Comparison of ENCODE assay signal across 14 cellular contexts in the genomic region with DNA sequence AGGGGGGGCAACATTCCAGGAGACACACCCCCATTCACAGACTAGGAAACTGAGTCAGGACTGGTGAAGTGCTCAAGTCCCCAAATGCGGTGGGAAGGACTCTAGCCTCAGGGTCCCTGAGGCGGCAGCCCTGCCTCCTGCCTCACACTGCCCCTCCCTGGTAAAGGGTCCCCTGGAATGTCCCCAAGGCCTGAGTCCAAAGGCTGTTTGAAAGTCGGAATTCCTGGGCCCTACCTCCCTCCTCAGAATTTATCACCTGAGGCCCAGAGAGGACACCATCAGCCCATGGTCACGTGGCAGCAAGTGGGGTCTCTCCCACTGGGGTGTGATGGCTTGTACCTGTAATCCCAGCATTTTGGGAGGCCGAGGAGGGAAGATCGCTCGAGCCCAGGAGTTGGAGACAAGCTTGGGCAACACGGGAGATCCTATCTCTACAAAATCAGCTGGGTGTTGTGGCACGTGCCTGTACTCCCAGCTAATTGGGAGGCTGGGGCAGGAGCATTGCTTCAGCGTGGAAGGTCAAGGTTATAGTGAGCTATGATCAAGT. TPM values are rescaled to one million over a fixed set of nuclear protein-coding genes. Genes with fewer than 3 reads are reported as not detected.
DNase-seq lines count a peak whose midpoint lies in the region; ATAC-seq and TF ChIP-seq lines count a peak whose summit lies in the region.
"Had no signal": no experiment of that assay in that cellular context is flagged by ENCODE, and none has a peak within 500 bp of the region (broad histone marks: within the 10 kb centered on the region; RNA-seq: fewer than 3 reads in every experiment).

No MANE protein-coding gene starts in this region.

- H3K4me3 ChIP-seq in Peyer's patch (no peak overlapping the region), stomach (no peak overlapping the region)

- WGBS in stomach, 5 donors: 71 to 88% (median 86%) methylated on average over 7 to 10 of the region's 10 CpGs

- TF ChIP-seq POLR2A in Peyer's patch (IDR thresholded peaks at IDR 0.05) (peak in 1 of 2 donors; percentile 28), stomach (IDR thresholded peaks at IDR 0.05) (no peak)

- ATAC-seq in esophagus mucosa: no peak
- ATAC-seq: HCT116 had no signal

- no peaks in the 10 kb centered on the region for H3K27me3 Mint-ChIP-seq in T-helper 2 cell treated with Interferon-gamma antibody and Interleukin-4, amounts not matched to agents 5 μg/mL and 100 μg/mL, for 36 hours (ENCODE audit: low read depth)

- H3K9me3 Mint-ChIP-seq in T-helper 2 cell treated with Interferon-gamma antibody and Interleukin-4, amounts not matched to agents 5 μg/mL and 100 μg/mL, for 36 hours: no peaks in the 10 kb centered on the region

- TF ChIP-seq CTCF in Peyer's patch (IDR thresholded peaks at IDR 0.05) (no peak), stomach (IDR thresholded peaks at IDR 0.05) (no peak)

- H3K4me3 Mint-ChIP-seq in T-helper 2 cell treated with Interferon-gamma antibody and Interleukin-4, amounts not matched to agents 5 μg/mL and 100 μg/mL, for 36 hours: peak overlapping the region; percentile 99

- H3K36me3 Mint-ChIP-seq in T-helper 2 cell treated with Interferon-gamma antibody and Interleukin-4, amounts not matched to agents 5 μg/mL and 100 μg/mL, for 36 hours (ENCODE audit: low read depth): peaks cover 8% of the 10 kb centered on the region

- no peak for TF ChIP-seq EP300 in stomach (IDR thresholded peaks at IDR 0.05)

- DNase-seq in T-helper 2 cell treated with Interferon-gamma antibody and Interleukin-4, amounts not matched to agents 5 μg/mL and 100 μg/mL, for 36 hours (ENCODE audit: low spot score): no peak
- DNase-seq in T-helper 2 cell (no peak), Peyer's patch (peak in 1 of 3 donors; percentile 63), iPS-NIHi11 (ENCODE audit: low spot score) (peak; percentile 10), stomach (no peak), NCI-H1694 (lab: John Stamatoyannopoulos, UW) (no peak), middle frontal gyrus (ENCODE audit: extremely low spot score, low spot score) (no peak)
- DNase-seq: activated naive CD4-positive, alpha-beta T cell treated with anti-CD3 and anti-CD28 coated beads, Interleukin-2, amount 50 U/mL, for 16 hours; DMS53; midbrain; NCI-H2029 treated with DMSO at 0.1 percent for 48 hours; retina had no signal

- H3K4me1 Mint-ChIP-seq in T-helper 2 cell treated with Interferon-gamma antibody and Interleukin-4, amounts not matched to agents 5 μg/mL and 100 μg/mL, for 36 hours (ENCODE audit: low read depth): peaks cover 15% of the 10 kb centered on the region

- intact Hi-C loops in stomach (cut with DNase I; ENCODE audit: low total_unique reads): no loop called here

- H3K4me1 ChIP-seq in Peyer's patch (peaks cover 6 to 26% (median 10%) of the 10 kb centered on the region in 4 donors), stomach (peaks cover 25 to 41% (median 29%) of the 10 kb centered on the region in 4 donors)

- no peak overlapping the region for H3K27ac Mint-ChIP-seq in T-helper 2 cell treated with Interferon-gamma antibody and Interleukin-4, amounts not matched to agents 5 μg/mL and 100 μg/mL, for 36 hours

- H3K27ac ChIP-seq in Peyer's patch (peak overlapping the region; percentile 100), stomach (peak overlapping the region in 3 of 5 donors; percentile 97 to 100 (median 100))

- H3K9me3 ChIP-seq in Peyer's patch (peaks cover 0 to 3% (median 0%) of the 10 kb centered on the region in 4 donors), stomach (no peaks in the 10 kb centered on the region)

- H3K36me3 ChIP-seq in Peyer's patch (peaks cover 0 to 11% (median 5%) of the 10 kb centered on the region in 3 donors), stomach (peaks cover 7 to 15% (median 11%) of the 10 kb centered on the region in 4 donors)

- H3K27me3 ChIP-seq in Peyer's patch (no peaks in the 10 kb centered on the region), stomach (no peaks in the 10 kb centered on the region)

RNA-seq across cellular contexts. Expression of a gene that starts 3.5 kb away (rescaled TPM):
- total RNA-seq in Peyer's patch: 1,000 to 10,000 TPM; 3,308 to 5,502 (median 3,941) TPM
- total RNA-seq in stomach: 1,000 to 10,000 TPM; 1,436 to 4,897 (median 3,222) TPM
- 1,000 to 10,000 TPM; 2,327 to 6,028 (median 4,530) TPM for polyA plus RNA-seq in stomach
- total RNA-seq in esophagus mucosa: 3,468 TPM

RNA-seq across cellular contexts. Expression of a gene that starts 20.3 kb away (rescaled TPM):
- total RNA-seq in Peyer's patch (10 to 100 TPM in 3 of 4 donors, 1 to 10 TPM in 1; 9.1 to 15.3 (median 13.1) TPM), stomach (10 to 100 TPM in 4 of 5 donors, 1 to 10 TPM in 1; 2.8 to 23.2 (median 14.6) TPM), esophagus mucosa (9.4 TPM)
- polyA plus RNA-seq in stomach: 1 to 10 TPM in 2 of 3 donors, under 1 TPM in 1; 0.93 to 2.2 (median 1.7) TPM

RNA-seq across cellular contexts. Expression of a gene that starts 58.7 kb away (rescaled TPM):
- 10 to 100 TPM in 1 of 4 donors, 1 to 10 TPM in 3; 2.1 to 22.3 (median 5.9) TPM for total RNA-seq in Peyer's patch
- 10 to 100 TPM; 10.5 to 31.6 (median 20.4) TPM for total RNA-seq in stomach
- 10 to 100 TPM; 16.2 to 31.4 (median 29.0) TPM for polyA plus RNA-seq in stomach
- 166 TPM for total RNA-seq in esophagus mucosa
